In the genomic region with DNA sequence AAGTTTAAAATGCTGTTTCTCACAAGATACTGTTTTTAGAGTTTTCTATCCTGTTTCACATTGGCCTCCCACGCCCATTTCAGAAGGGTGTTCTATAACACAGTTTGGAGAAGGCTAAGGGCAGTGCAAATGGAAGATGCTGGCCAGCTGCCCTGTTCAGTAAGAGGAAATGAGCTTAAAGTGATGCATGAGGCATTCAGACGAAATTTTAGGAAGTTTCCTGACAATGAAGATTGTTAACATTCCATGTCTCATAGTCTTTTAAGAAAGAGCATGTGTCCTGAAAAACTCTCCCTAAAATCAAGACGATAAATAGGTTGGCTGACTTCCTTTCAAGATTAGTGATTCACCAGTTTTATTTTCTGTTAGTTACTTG, we compare ENCODE assay signal across 11 cellular contexts.
DNase-seq lines count a peak whose midpoint lies in the region; ATAC-seq, FAIRE-seq and TF ChIP-seq lines count a peak whose summit lies in the region.
"Had no signal": no experiment of that assay in that cellular context is flagged by ENCODE, and none has a peak within 500 bp of the region (broad histone marks: within the 10 kb centered on the region; RNA-seq: fewer than 3 reads in every experiment).

No MANE protein-coding gene starts in this region.

- H3K4me3 ChIP-seq in HFF-Myc (replicated peaks; ENCODE audit: low read depth, low read length) = no peak overlapping the region
- H3K4me3 ChIP-seq: BLaER1 treated with 17β-estradiol and CSF1 and Interleukin-3, amounts not matched to agents 10 nM and 100 nM had no signal

- intact Hi-C loops in left ventricle myocardium superior (cut with micrococcal nuclease) = no loop called here

- no peak for TF ChIP-seq CTCF in HFF-Myc (IDR thresholded peaks at IDR 0.05; ENCODE audit: low read depth, low read length, missing control alignments)

- FAIRE-seq in frontal cortex (lab: Jason Lieb, UNC) = no peak

- DNase-seq in A172 (ENCODE audit: low spot score) (peak; percentile 46), HFF-Myc (ENCODE audit: extremely low read depth, low read depth) (peak; percentile 68), amniotic stem cell (lab: John Stamatoyannopoulos, UW) (peak; percentile 11), left ventricle myocardium superior (peak; percentile 33), NCI-H187 (lab: John Stamatoyannopoulos, UW) (no peak), NCI-H1417 treated with DMSO at 0.1 percent for 48 hours (lab: John Stamatoyannopoulos, UW) (no peak), frontal cortex (ENCODE audit: low spot score in 2 of 2) (no peak)
- DNase-seq: NCI-H1092 had no signal

- ATAC-seq in left ventricle myocardium superior (peak; percentile 78), GM21423 (IDR thresholded peaks at IDR 0.05; ENCODE audit: unreplicated experiment) (no peak)
- ATAC-seq: activated CD4-positive, CD25-positive, alpha-beta regulatory T cell treated with anti-CD3 and anti-CD28 coated beads, Interleukin-2, amount 50 U/mL, for 24 hours had no signal

Comparison
In these comparisons a context has a peak if more than half of its experiments do, and no peak if none do; other contexts are left out.
1. DNase-seq: peak in A172 (single experiment), HFF-Myc (single experiment), amniotic stem cell (single experiment) and left ventricle myocardium superior (single experiment); none in NCI-H187 (0 of 2), NCI-H1417 treated with DMSO at 0.1 percent for 48 hours (single experiment) and frontal cortex (0 of 2).